ENCODE assay signal across 8 cellular contexts in genomic region chr1:11059990-11060948, GRCh38.
DNase-seq lines count a peak whose midpoint lies in the region; TF ChIP-seq lines count a peak whose summit lies in the region.

SRM (minus strand) TSS chr1:11060018; CDS start chr1:11059943, 75 bp downstream.

- no peak for TF ChIP-seq CTCF in HFF-Myc (IDR thresholded peaks at IDR 0.05; ENCODE audit: low read depth, low read length, missing control alignments)

- peak within 1 kb of the TSS; percentile 20 for H3K27ac ChIP-seq in SK-N-MC

- no peaks in the 10 kb centered on the region for H3K9me3 ChIP-seq in SK-N-MC (ENCODE audit: low read depth, low read length)

- DNase-seq in GM04504 (ENCODE audit: low read depth) (peak; percentile 81), HFF-Myc (ENCODE audit: extremely low read depth, low read depth) (no peak), NAMALWA (ENCODE audit: low spot score) (peak; percentile 97), SK-N-MC (ENCODE audit: low read depth, low spot score) (no peak), germinal center (ENCODE audit: low spot score) (peak; percentile 98), nucleus accumbens (lab: John Stamatoyannopoulos, UW) (peak in 55 of 56 donors; percentile 40 to 94 (median 83)), superior temporal gyrus (ENCODE audit: extremely low spot score) (peak; percentile 89)
- peak; percentile 95 for DNase-seq in activated naive CD4-positive, alpha-beta T cell treated with anti-CD3 and anti-CD28 coated beads, Interleukin-2, amount 50 U/mL, for 16 hours

- peaks cover 35% of the 10 kb centered on the region for H3K36me3 ChIP-seq in SK-N-MC (ENCODE audit: insufficient read depth, low read length)

- H3K4me3 ChIP-seq in HFF-Myc (replicated peaks; ENCODE audit: low read depth, low read length) (peak within 1 kb of the TSS; percentile 99), SK-N-MC (peak within 1 kb of the TSS; percentile 98)

- peak within 1 kb of the TSS; percentile 93 for H3K9ac ChIP-seq in SK-N-MC (ENCODE audit: insufficient read length)

Comparison
In these comparisons a context has a peak if more than half of its experiments do, and no peak if none do; other contexts are left out.
1. DNase-seq: peak in GM04504 (single experiment), NAMALWA (single experiment), activated naive CD4-positive, alpha-beta T cell treated with anti-CD3 and anti-CD28 coated beads, Interleukin-2, amount 50 U/mL, for 16 hours (single experiment), germinal center (single experiment), nucleus accumbens (55 of 56) and superior temporal gyrus (single experiment); none in HFF-Myc (single experiment) and SK-N-MC (single experiment).